Comparison of ENCODE assay signal across 15 cellular contexts in the genomic region with DNA sequence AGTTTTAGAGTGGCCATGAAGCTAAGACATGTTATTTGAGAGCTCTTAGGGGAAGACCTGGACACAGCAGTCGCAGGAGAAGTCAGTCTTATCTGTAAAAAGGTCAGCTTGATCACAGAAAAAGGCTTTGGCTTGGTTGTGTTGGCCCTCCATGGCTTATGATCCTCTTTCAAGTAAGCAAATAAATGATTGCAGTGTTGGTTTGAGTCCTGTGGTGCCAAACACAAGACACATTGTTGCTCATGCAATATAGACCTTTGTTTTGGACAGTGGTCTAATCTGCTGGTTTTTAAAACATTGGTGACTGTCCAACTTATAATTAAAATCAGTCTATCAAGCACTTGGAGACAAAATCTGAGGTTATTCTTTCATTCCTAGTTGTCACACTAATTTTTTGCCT. TPM values are rescaled to one million over a fixed set of nuclear protein-coding genes. Genes with fewer than 3 reads are reported as not detected.
"Had no signal": no experiment of that assay in that cellular context is flagged by ENCODE, and none has a peak within 500 bp of the region (broad histone marks: within the 10 kb centered on the region; RNA-seq: fewer than 3 reads in every experiment).

No MANE protein-coding gene starts in this region.

- H3K9me3 ChIP-seq: gastrocnemius medialis, heart right ventricle, left ventricle myocardium inferior, SJCRH30, tibial artery had no signal

- H3K36me3 Mint-ChIP-seq: WTC11 had no signal

- ATAC-seq: gastrocnemius medialis, heart right ventricle, WTC11 had no signal

- H3K27ac Mint-ChIP-seq: nephron progenitor cell, WTC11 had no signal

- H3K4me3 Mint-ChIP-seq: nephron progenitor cell, WTC11 had no signal

- H3K9me3 Mint-ChIP-seq: nephron progenitor cell had no signal

- H3K27ac ChIP-seq: coronary artery, gastrocnemius medialis, left ventricle myocardium inferior, SJCRH30, tibial artery had no signal

- H3K27me3 ChIP-seq: gastrocnemius medialis, SJCRH30 had no signal

- H3K4me3 ChIP-seq: coronary artery, gastrocnemius medialis, heart right ventricle, left ventricle myocardium inferior, SJCRH30, tibial artery had no signal

- H3K36me3 ChIP-seq: gastrocnemius medialis, heart right ventricle, left ventricle myocardium inferior, SJCRH30, tibial artery had no signal

- DNase-seq: activated CD4-positive, alpha-beta T cell treated with anti-CD3 and anti-CD28 coated beads for 48 hours; caudate nucleus; effector CD8-positive, alpha-beta T cell; gastrocnemius medialis; heart right ventricle; left ventricle myocardium inferior; mesenchymal stem cell; nephron progenitor cell; SJCRH30; SW 1271; T1000; tibial artery had no signal

- H3K4me1 Mint-ChIP-seq: nephron progenitor cell, WTC11 had no signal

- H3K4me1 ChIP-seq: gastrocnemius medialis, left ventricle myocardium inferior had no signal

RNA-seq across cellular contexts. Expression of a gene that starts 54.0 kb away (rescaled TPM):
- polyA plus RNA-seq: fibroblast of lung had no signal
